In genomic region chr15:84057714-84058331, GRCh38 we compare ENCODE assay signal across 30 cellular contexts.
"Had no signal": no experiment of that assay in that cellular context is flagged by ENCODE, and none has a peak within 500 bp of the region (broad histone marks: within the 10 kb centered on the region; RNA-seq: fewer than 3 reads in every experiment).

No MANE protein-coding gene starts in this region.

- H3K36me3 ChIP-seq: ascending aorta, breast epithelium, cardiac muscle cell, colonic mucosa, esophagus muscularis mucosa, gastrocnemius medialis, heart left ventricle had no signal

- H3K36me3 Mint-ChIP-seq: activated naive CD4-positive, alpha-beta T cell treated with anti-CD3 and anti-CD28 coated beads, Interleukin-2, amount 10 ng/mL, durations not matched to agents 7 days and 5 days; activated naive CD8-positive, alpha-beta T cell treated with anti-CD3 and anti-CD28 coated beads, Interleukin-2, amount 10 ng/mL, durations not matched to agents 7 days and 5 days; brain had no signal

- ATAC-seq: activated CD4-positive, CD25-positive, alpha-beta regulatory T cell treated with anti-CD3 and anti-CD28 coated beads, Interleukin-2, amount 50 U/mL, for 24 hours; activated CD8-positive, alpha-beta T cell treated with anti-CD3 and anti-CD28 coated beads for 36 hours; activated naive CD4-positive, alpha-beta T cell treated with anti-CD3 and anti-CD28 coated beads, Interleukin-2, amount 50 U/mL, for 72 hours; foreskin keratinocyte; gastrocnemius medialis; heart left ventricle had no signal

- H3K27ac Mint-ChIP-seq: activated B cell treated with CpG ODN at 0.5 μM for 24 hours; activated CD8-positive, alpha-beta T cell treated with anti-CD3 and anti-CD28 coated beads for 36 hours; activated naive CD4-positive, alpha-beta T cell treated with anti-CD3 and anti-CD28 coated beads, Interleukin-2, amount 10 ng/mL, durations not matched to agents 7 days and 5 days; activated naive CD4-positive, alpha-beta T cell treated with anti-CD3 and anti-CD28 coated beads, Interleukin-2, amount 50 U/mL, for 72 hours; activated naive CD8-positive, alpha-beta T cell treated with anti-CD3 and anti-CD28 coated beads, Interleukin-2, amount 10 ng/mL, durations not matched to agents 7 days and 5 days; activated T-helper 1 cell treated with anti-CD3 and anti-CD28 coated beads, Interleukin-12 subunit alpha, Interleukin-12 subunit beta, Interleukin-2, Interleukin-4 antibody, amounts not matched to agents 30 ng/mL and 10 ng/mL and 1 ng/mL, durations not matched to agents 14 hours and 24 hours and 36 hours; activated T-helper 2 cell treated with anti-CD3 and anti-CD28 coated beads, Interferon-gamma antibody, Interleukin-2, Interleukin-4, amounts not matched to agents 10 μg/mL and 5 μg/mL and 100 μg/mL, durations not matched to agents 14 hours and 24 hours and 36 hours; brain had no signal

- H3K4me3 ChIP-seq: ascending aorta, breast epithelium, cardiac muscle cell, colonic mucosa, esophagus muscularis mucosa, gastrocnemius medialis, heart left ventricle had no signal

- H3K27ac ChIP-seq: ascending aorta, breast epithelium, cardiac muscle cell, colonic mucosa, esophagus muscularis mucosa, foreskin keratinocyte, gastrocnemius medialis, heart left ventricle had no signal

- H3K27me3 Mint-ChIP-seq: activated naive CD4-positive, alpha-beta T cell treated with anti-CD3 and anti-CD28 coated beads, Interleukin-2, amount 10 ng/mL, durations not matched to agents 7 days and 5 days; activated naive CD8-positive, alpha-beta T cell treated with anti-CD3 and anti-CD28 coated beads, Interleukin-2, amount 10 ng/mL, durations not matched to agents 7 days and 5 days had no signal

- H3K4me1 Mint-ChIP-seq: activated B cell treated with CpG ODN at 0.5 μM for 24 hours; activated naive CD4-positive, alpha-beta T cell treated with anti-CD3 and anti-CD28 coated beads, Interleukin-2, amount 10 ng/mL, durations not matched to agents 7 days and 5 days; activated naive CD8-positive, alpha-beta T cell treated with anti-CD3 and anti-CD28 coated beads, Interleukin-2, amount 10 ng/mL, durations not matched to agents 7 days and 5 days; brain had no signal

- H3K9me3 ChIP-seq: colonic mucosa had no signal

- H3K27me3 ChIP-seq: ascending aorta, breast epithelium, cardiac muscle cell, colonic mucosa, esophagus muscularis mucosa, foreskin keratinocyte, gastrocnemius medialis, heart left ventricle had no signal

- H3K4me1 ChIP-seq: ascending aorta, breast epithelium, colonic mucosa, esophagus muscularis mucosa, foreskin keratinocyte, gastrocnemius medialis, heart left ventricle had no signal

- DNase-seq: activated B cell treated with CpG ODN at 0.5 μM for 24 hours; activated CD4-positive, alpha-beta T cell treated with anti-CD3 and anti-CD28 coated beads for 48 hours; activated CD4-positive, alpha-beta T cell treated with anti-CD3 and anti-CD28 coated beads, Interleukin-2, amount 50 U/mL, for 1 hour; activated CD4-positive, alpha-beta T cell treated with anti-CD3 and anti-CD28 coated beads, Interleukin-2, amount 50 U/mL, for 48 hours; activated CD8-positive, alpha-beta memory T cell treated with anti-CD3 and anti-CD28 coated beads for 24 hours; activated CD8-positive, alpha-beta T cell treated with anti-CD3 and anti-CD28 coated beads for 36 hours; activated effector memory CD4-positive, alpha-beta T cell treated with anti-CD3 and anti-CD28 coated beads, Interleukin-2, amount 50 U/mL, for 16 hours; activated naive CD4-positive, alpha-beta T cell treated with anti-CD3 and anti-CD28 coated beads, Interleukin-2, amount 10 ng/mL, durations not matched to agents 7 days and 5 days; activated naive CD8-positive, alpha-beta T cell treated with anti-CD3 and anti-CD28 coated beads, Interleukin-2, amount 10 ng/mL, durations not matched to agents 7 days and 5 days; activated T-cell treated with anti-CD3 and anti-CD28 coated beads, Interleukin-2, amount 50 U/mL, for 48 hours; central memory CD4-positive, alpha-beta T cell; cerebellar nuclear complex; colonic mucosa; effector CD8-positive, alpha-beta T cell; erythroblast; foreskin keratinocyte; gastrocnemius medialis; glutamatergic neuron; heart left ventricle; hypothalamus; T-helper 2 cell had no signal

- H3K4me3 Mint-ChIP-seq: activated B cell treated with CpG ODN at 0.5 μM for 24 hours; activated CD8-positive, alpha-beta T cell treated with anti-CD3 and anti-CD28 coated beads for 36 hours; activated naive CD4-positive, alpha-beta T cell treated with anti-CD3 and anti-CD28 coated beads, Interleukin-2, amount 10 ng/mL, durations not matched to agents 7 days and 5 days; activated naive CD8-positive, alpha-beta T cell treated with anti-CD3 and anti-CD28 coated beads, Interleukin-2, amount 10 ng/mL, durations not matched to agents 7 days and 5 days; activated T-helper 1 cell treated with anti-CD3 and anti-CD28 coated beads, Interleukin-12 subunit alpha, Interleukin-12 subunit beta, Interleukin-2, Interleukin-4 antibody, amounts not matched to agents 30 ng/mL and 10 ng/mL and 1 ng/mL, durations not matched to agents 14 hours and 24 hours and 36 hours; brain had no signal
